ENCODE assay signal across 23 cellular contexts in the genomic region with DNA sequence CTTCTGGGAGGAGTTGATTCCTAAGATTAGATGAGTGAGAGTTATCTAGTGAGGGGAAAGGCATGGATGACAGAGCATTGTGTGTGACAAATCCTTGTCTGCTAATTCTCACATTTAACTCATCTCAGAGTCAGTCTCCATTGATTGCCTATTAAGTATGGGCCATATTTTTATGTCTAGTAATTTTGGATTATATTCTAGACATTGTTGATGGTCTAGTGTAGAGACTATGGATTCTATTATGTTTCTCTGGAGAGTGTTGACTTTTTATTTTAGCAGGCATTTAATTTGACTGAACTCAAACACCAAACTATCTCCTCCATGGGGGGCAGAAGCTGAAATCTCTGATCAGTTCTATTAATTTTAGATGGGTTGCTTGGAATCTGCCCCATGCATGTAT.
"Had no signal": no experiment of that assay in that cellular context is flagged by ENCODE, and none has a peak within 500 bp of the region (broad histone marks: within the 10 kb centered on the region; RNA-seq: fewer than 3 reads in every experiment).

No MANE protein-coding gene starts in this region.

- H3K36me3 ChIP-seq: colonic mucosa, esophagus muscularis mucosa, esophagus squamous epithelium, gastrocnemius medialis, gastroesophageal sphincter had no signal

- H3K27ac ChIP-seq: colonic mucosa, coronary artery, dorsolateral prefrontal cortex, epithelial cell of prostate, esophagus squamous epithelium, foreskin keratinocyte, gastrocnemius medialis, heart right ventricle had no signal

- H3K4me3 Mint-ChIP-seq: dendritic cell treated with granulocyte-macrophage colony-stimulating factor and Interleukin-4, amounts not matched to agents 40 ng/mL and 50 ng/mL, for 4 days; effector memory CD8-positive, alpha-beta T cell had no signal

- H3K9me3 ChIP-seq: colonic mucosa had no signal

- DNase-seq: colonic mucosa; cortex of kidney; dermis blood vessel endothelial cell; dorsolateral prefrontal cortex; effector CD4-positive, alpha-beta T cell; effector CD8-positive, alpha-beta T cell; effector memory CD4-positive, alpha-beta T cell; effector memory CD8-positive, alpha-beta T cell; erythroblast; esophagus squamous epithelium; foreskin fibroblast; foreskin keratinocyte; foreskin melanocyte; gastrocnemius medialis; glutamatergic neuron; heart left ventricle; heart right ventricle had no signal

- H3K4me1 ChIP-seq: foreskin keratinocyte had no signal

- H3K4me3 ChIP-seq: colonic mucosa, coronary artery, dorsolateral prefrontal cortex, esophagus muscularis mucosa, esophagus squamous epithelium, gastrocnemius medialis, gastroesophageal sphincter, heart left ventricle, heart right ventricle had no signal

- ATAC-seq: effector memory CD8-positive, alpha-beta T cell; esophagus mucosa; foreskin keratinocyte; gastrocnemius medialis; gastroesophageal sphincter; heart left ventricle; heart right ventricle had no signal

- H3K27ac Mint-ChIP-seq: dendritic cell treated with granulocyte-macrophage colony-stimulating factor and Interleukin-4, amounts not matched to agents 40 ng/mL and 50 ng/mL, for 4 days; effector memory CD8-positive, alpha-beta T cell had no signal

- H3K27me3 ChIP-seq: colonic mucosa, dorsolateral prefrontal cortex, esophagus muscularis mucosa, foreskin keratinocyte, gastroesophageal sphincter, heart left ventricle, heart right ventricle had no signal
